ENCODE assay signal across 22 cellular contexts in genomic region chr5:96121362-96121761, GRCh38.
DNase-seq lines count a peak whose midpoint lies in the region; ATAC-seq, FAIRE-seq and TF ChIP-seq lines count a peak whose summit lies in the region.
"Had no signal": no experiment of that assay in that cellular context is flagged by ENCODE, and none has a peak within 500 bp of the region (broad histone marks: within the 10 kb centered on the region; RNA-seq: fewer than 3 reads in every experiment).

No MANE protein-coding gene starts in this region.

- no peaks in the 10 kb centered on the region for H3K4me1 ChIP-seq in K562 (replicated peaks in 1 of 2; ENCODE audit: control insufficient read depth in 2 of 2, insufficient read depth in 2 of 2, low read length in 2 of 2)
- peaks cover 0 to 77% (median 25%) of the 10 kb centered on the region in 4 donors for H3K4me1 ChIP-seq in right lobe of liver

- H3K4me2 ChIP-seq in K562 (ENCODE audit: insufficient read depth, low read length): no peak overlapping the region

- in situ Hi-C loops in K562 (cut with MboI): no loop called here

- CTCF ChIA-PET in K562 (lab: Yijun Ruan, JAX; ENCODE audit: low intra/inter-chr PET ratio): no interaction called here

- H3K36me3 ChIP-seq in K562 (ENCODE audit: control insufficient read depth, insufficient read depth, low read length): no peaks in the 10 kb centered on the region
- no peaks in the 10 kb centered on the region for H3K36me3 ChIP-seq in right lobe of liver

- no peak for TF ChIP-seq RAD21 in K562 (CRISPR knock-in tag; conservative IDR thresholded peaks at IDR 0.05 in 1 of 2, IDR thresholded peaks at IDR 0.05 in 1 of 2)

- H2AFZ ChIP-seq in K562 (ENCODE audit: low read depth, low read length): no peak overlapping the region

- H3K27ac ChIP-seq in K562 (ENCODE audit: extremely low read depth, low read depth, low read length): no peak overlapping the region
- H3K27ac ChIP-seq in right lobe of liver: peak overlapping the region; percentile 20 to 96 (median 62)
- H3K27ac ChIP-seq: C4-2B had no signal

- no peaks in the 10 kb centered on the region for H3K9me3 ChIP-seq in K562 (replicated peaks; ENCODE audit: control insufficient read depth, insufficient read depth, low read depth, low read length)
- no peaks in the 10 kb centered on the region for H3K9me3 ChIP-seq in right lobe of liver

- H3K79me2 ChIP-seq in K562 (ENCODE audit: control insufficient read depth, insufficient read depth, low read length): no peaks in the 10 kb centered on the region

- 0% methylated on average over 2 of the region's 2 CpGs for WGBS in K562 (ENCODE audit: insufficient coverage, low coverage, missing lambda C conversion rate)
- WGBS in right lobe of liver (ENCODE audit: insufficient coverage, low coverage, low lambda C conversion rate, missing lambda C conversion rate): 19% methylated on average over 2 of the region's 2 CpGs

- FAIRE-seq in H54 (lab: Jason Lieb, UNC): peak; percentile 65
- FAIRE-seq in K562 (lab: Jason Lieb, UNC): no peak
- FAIRE-seq: HTR-8/SVneo had no signal

- TF ChIP-seq CTCF in K562 (IDR thresholded peaks at IDR 0.05 in 2 of 3, conservative IDR thresholded peaks at IDR 0.05 in 1 of 3; ENCODE audit: insufficient read depth in 2 of 3, low read depth in 1 of 3, low read length in 3 of 3) (no peak), fibroblast of mammary gland (conservative IDR thresholded peaks at IDR 0.05; ENCODE audit: control insufficient read depth, insufficient read depth, low read depth, low read length) (no peak), right lobe of liver (IDR thresholded peaks at IDR 0.05) (no peak)

- no peaks in the 10 kb centered on the region for H3K27me3 ChIP-seq in K562 (ENCODE audit: control insufficient read depth in 2 of 2, insufficient read depth in 2 of 2, low read length in 2 of 2)
- H3K27me3 ChIP-seq in right lobe of liver: no peaks in the 10 kb centered on the region

- TF ChIP-seq POLR2A in H54 (IDR thresholded peaks at IDR 0.05; ENCODE audit: low read depth, low read length) (no peak), K562 (conservative IDR thresholded peaks at IDR 0.05) (no peak), right lobe of liver (IDR thresholded peaks at IDR 0.05) (no peak)

- no TSS peak for BruUV-seq in K562 (replicated peaks; lab: Mats Ljungman, UMichigan)

- H3K4me3 ChIP-seq in K562: no peak overlapping the region
- H3K4me3 ChIP-seq in fibroblast of mammary gland (ENCODE audit: control insufficient read depth, low read depth, low read length): no peak overlapping the region
- no peak overlapping the region for H3K4me3 ChIP-seq in right lobe of liver

- no peaks in the 10 kb centered on the region for H3K9me1 ChIP-seq in K562 (ENCODE audit: control insufficient read depth, insufficient read depth, low read length)

- no peak overlapping the region for H3K9ac ChIP-seq in K562 (ENCODE audit: insufficient read depth in 1 of 2, low read depth in 2 of 2, low read length in 2 of 2)

- no peak for TF ChIP-seq EP300 in K562 (IDR thresholded peaks at IDR 0.05; ENCODE audit: low read length)

- ATAC-seq in K562 (no peak), right lobe of liver (peak; percentile 5 to 33 (median 28)), GM18498 (IDR thresholded peaks at IDR 0.05; ENCODE audit: unreplicated experiment) (no peak)

- POLR2A ChIA-PET in K562 (lab: Yijun Ruan, JAX): no interaction called here

- intact Hi-C loops in K562 (cut with micrococcal nuclease): no loop called here
- intact Hi-C loops in right lobe of liver (cut with DNase I): loop anchor here in 1 of 2 donors (10.0 kb wide), 1 partner anchor 213 kb away; no protein-coding TSS in a partner anchor

- DNase-seq in H54 (ENCODE audit: insufficient read length, low spot score): no peak
- no peak for DNase-seq in K562 (ENCODE audit: extremely low read depth in 1 of 4, low spot score in 3 of 4)
- DNase-seq in fibroblast of mammary gland (ENCODE audit: low read depth): peak; percentile 18
- DNase-seq in right lobe of liver: peak in 1 of 3 donors; percentile 51
- DNase-seq in kidney tubule cell (ENCODE audit: low spot score): no peak
- DNase-seq in stimulated activated CD4-positive, alpha-beta T cell treated with anti-CD3 and anti-CD28 coated beads, Interleukin-2, amount 100 ng/mL, for 48 hours: no peak
- DNase-seq in GF-D8 (lab: John Stamatoyannopoulos, UW): no peak
- DNase-seq: ACHN, AML-193, DMS79, H9, NCI-H1105, NCI-H2081 treated with DMSO at 0.1 percent for 48 hours, NCI-H2227 treated with DMSO at 0.1 percent for 48 hours, NCI-H510A treated with DMSO at 0.1 percent for 48 hours, NCI-H774, OCI-M1, RPMI8226, SIG-M5 had no signal

- H4K20me1 ChIP-seq in K562 (replicated peaks; ENCODE audit: control insufficient read depth, insufficient read depth, low read length): no peaks in the 10 kb centered on the region

TF ChIP-seq in K562, 482 proteins besides CTCF, POLR2A, EP300 and RAD21:
- TF ChIP-seq TCF15 (CRISPR knock-in tag; IDR thresholded peaks at IDR 0.05) (no peak), ZNF316 (IDR thresholded peaks at IDR 0.05) (0 out of 2 replicates have a peak, but pooled peaks have one; percentile 19)

Comparison
In these comparisons a context has a peak if more than half of its experiments do, and no peak if none do; other contexts are left out.
1. ATAC-seq: peak in right lobe of liver (4 of 4); none in K562 (single experiment) and GM18498 (single experiment).